In genomic region chr11:615453-616319, GRCh38 we compare ENCODE assay signal across 1 cellular context.
TF ChIP-seq lines count a peak whose summit lies in the region.

TSS of gene IRF7 (minus strand) at chr11:615950. CDS start at chr11:615364, 586 bp downstream.

TF ChIP-seq in GM12878, 131 proteins besides CTCF, POLR2A, EP300 and RAD21 (continued from another document and continues in another):
- TF ChIP-seq USF2 (IDR thresholded peaks at IDR 0.05; ENCODE audit: borderline replicate concordance, low read depth, low read length) (no peak), ZBTB4 (CRISPR knock-in tag; IDR thresholded peaks at IDR 0.05) (no peak), SP1 (IDR thresholded peaks at IDR 0.05; ENCODE audit: low read depth, low read length) (no peak), FOXK2 (IDR thresholded peaks at IDR 0.05) (no peak), NRF1 (conservative IDR thresholded peaks at IDR 0.05; ENCODE audit: low read depth, low read length) (no peak), SUPT20H (IDR thresholded peaks at IDR 0.05; ENCODE audit: borderline replicate concordance, control insufficient read depth, low read depth, low read length) (no peak), KDM1A (IDR thresholded peaks at IDR 0.05; ENCODE audit: borderline replicate concordance) (no peak), YBX1 (IDR thresholded peaks at IDR 0.05) (no peak), IKZF2 (IDR thresholded peaks at IDR 0.05) (peak; percentile 20 to 55), TBL1XR1 (IDR thresholded peaks at IDR 0.05; ENCODE audit: low read depth, low read length) (no peak), ASH2L (IDR thresholded peaks at IDR 0.05; ENCODE audit: borderline replicate concordance, low read depth) (no peak), NKRF (conservative IDR thresholded peaks at IDR 0.05) (no peak; the same call in none of the 2 replicates), CREB1 (IDR thresholded peaks at IDR 0.05; ENCODE audit: low read depth) (peak; percentile 53), EED (IDR thresholded peaks at IDR 0.05; ENCODE audit: low read depth) (peak; percentile 7; the same call in 1 of the 2 replicates), RAD51 (IDR thresholded peaks at IDR 0.05) (no peak), DPF2 (IDR thresholded peaks at IDR 0.05) (peak; percentile 71), ZNF384 (IDR thresholded peaks at IDR 0.05; ENCODE audit: borderline replicate concordance, low read depth, low read length) (peak; percentile 76), EZH2 (IDR thresholded peaks at IDR 0.05; ENCODE audit: borderline replicate concordance, control insufficient read depth, low read depth, low read length) (no peak), POU2F2 (IDR thresholded peaks at IDR 0.05; ENCODE audit: borderline replicate concordance, low read depth, low read length) (peak; percentile 94; the same call in 2 of the 3 replicates), SMAD5 (IDR thresholded peaks at IDR 0.05; ENCODE audit: low read depth) (peak; percentile 92), E2F8 (IDR thresholded peaks at IDR 0.05; ENCODE audit: low read depth, partially characterized antibody) (no peak), SKIL (IDR thresholded peaks at IDR 0.05; ENCODE audit: low read depth, poor library complexity, severe bottlenecking) (no peak), SREBF2 (IDR thresholded peaks at IDR 0.05; ENCODE audit: low read length) (no peak), IRF3 (IDR thresholded peaks at IDR 0.05) (no peak), GABPA (IDR thresholded peaks at IDR 0.05; ENCODE audit: low read depth) (peak; percentile 79), SUZ12 (IDR thresholded peaks at IDR 0.05; ENCODE audit: unreplicated experiment) (no peak), ZBTB40 (IDR thresholded peaks at IDR 0.05; ENCODE audit: borderline replicate concordance) (peak; percentile 81; the same call in 1 of the 2 replicates), MYB (IDR thresholded peaks at IDR 0.05; ENCODE audit: borderline replicate concordance, low read depth, low read length) (0 out of 2 replicates have a peak, but pooled peaks have one; percentile 24), NBN (IDR thresholded peaks at IDR 0.05) (peak; percentile 83), RFX5 (IDR thresholded peaks at IDR 0.05; ENCODE audit: low read depth, low read length) (no peak), CHD1 (IDR thresholded peaks at IDR 0.05; ENCODE audit: low read depth, low read length) (no peak), ZNF24 (IDR thresholded peaks at IDR 0.05) (no peak), ATF2 (IDR thresholded peaks at IDR 0.05; ENCODE audit: low read length) (no peak; the same call in 1 of the 2 replicates), HDAC2 (IDR thresholded peaks at IDR 0.05) (no peak), ZNF207 (IDR thresholded peaks at IDR 0.05; ENCODE audit: borderline replicate concordance) (no peak), SPI1 (IDR thresholded peaks at IDR 0.05; ENCODE audit: borderline replicate concordance, insufficient read depth, low read depth, low read length) (peak; percentile 98), STAT1 (conservative IDR thresholded peaks at IDR 0.05) (no peak), POLR2AphosphoS2 (IDR thresholded peaks at IDR 0.05; ENCODE audit: low read depth, low read length) (peak; percentile 98), KAT2A (conservative IDR thresholded peaks at IDR 0.05; ENCODE audit: control insufficient read depth, low read depth, low read length) (no peak), SMARCA5 (IDR thresholded peaks at IDR 0.05) (0 out of 2 replicates have a peak, but pooled peaks have one; percentile 57), SIX5 (IDR thresholded peaks at IDR 0.05; ENCODE audit: low read depth, low read length, severe bottlenecking) (no peak), SRF (IDR thresholded peaks at IDR 0.05; ENCODE audit: low read depth in 2 of 2, low read length in 2 of 2) (peak; percentile 53 to 86; a peak in 3 of 4 replicates), PAX5 (IDR thresholded peaks at IDR 0.05; ENCODE audit: borderline replicate concordance, low read depth, low read length) (peak; percentile 41; the same call in 1 of the 2 replicates), ZSCAN29 (IDR thresholded peaks at IDR 0.05) (no peak)
- TF ChIP-seq, protein P1, sequence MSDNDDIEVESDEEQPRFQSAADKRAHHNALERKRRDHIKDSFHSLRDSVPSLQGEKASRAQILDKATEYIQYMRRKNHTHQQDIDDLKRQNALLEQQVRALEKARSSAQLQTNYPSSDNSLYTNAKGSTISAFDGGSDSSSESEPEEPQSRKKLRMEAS (IDR thresholded peaks at IDR 0.05; ENCODE audit: low read depth, low read length), result peak; percentile 52; the same call in 1 of the 2 replicates
- TF ChIP-seq, protein P2, sequence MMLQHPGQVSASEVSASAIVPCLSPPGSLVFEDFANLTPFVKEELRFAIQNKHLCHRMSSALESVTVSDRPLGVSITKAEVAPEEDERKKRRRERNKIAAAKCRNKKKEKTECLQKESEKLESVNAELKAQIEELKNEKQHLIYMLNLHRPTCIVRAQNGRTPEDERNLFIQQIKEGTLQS (IDR thresholded peaks at IDR 0.05; ENCODE audit: borderline replicate concordance, extremely low read depth, low read depth, low read length), result no peak
